Comparison of ENCODE assay signal across 25 cellular contexts in the genomic region with DNA sequence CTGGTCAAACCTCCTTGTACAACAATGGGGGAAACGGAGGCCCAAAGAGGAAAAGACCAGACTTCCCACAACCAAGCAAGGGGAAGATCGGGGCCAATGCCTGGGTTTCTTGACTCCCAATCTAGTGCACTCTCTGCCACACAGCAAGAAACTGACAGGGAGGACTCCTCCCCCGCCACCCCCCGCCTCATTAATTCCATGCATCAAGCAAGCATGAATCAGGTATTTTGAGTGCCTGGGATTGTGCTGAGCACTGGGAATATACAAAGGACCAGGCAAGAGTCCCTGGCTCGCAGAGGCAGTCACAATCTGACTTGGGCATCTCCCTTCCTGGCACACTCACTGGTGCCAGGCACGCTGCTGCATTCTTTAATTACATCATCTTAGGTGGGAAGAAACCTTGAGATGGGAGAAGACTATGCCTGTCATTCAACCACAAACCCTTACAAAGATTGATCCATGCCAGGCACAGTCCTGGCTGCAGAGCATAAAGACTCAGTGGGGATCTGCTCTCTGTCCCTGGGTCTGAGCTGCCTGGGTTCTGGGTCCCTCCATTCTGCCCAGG. TPM values are rescaled to one million over a fixed set of nuclear protein-coding genes. Genes with fewer than 3 reads are reported as not detected.
"Had no signal": no experiment of that assay in that cellular context is flagged by ENCODE, and none has a peak within 500 bp of the region (broad histone marks: within the 10 kb centered on the region; RNA-seq: fewer than 3 reads in every experiment).

No MANE protein-coding gene starts in this region.

- H3K4me3 ChIP-seq: heart left ventricle, left lung, lower lobe of right lung, pancreas, prostate gland, right lobe of liver, smooth muscle cell, suprapubic skin, thoracic aorta, tibial artery, uterus had no signal

- DNase-seq: heart left ventricle; hypothalamus; islet precursor cell; left colon; left lung; lower lobe of right lung; mesendoderm; naive B cell; right lobe of liver; stimulated activated CD4-positive, alpha-beta T cell treated with anti-CD3 and anti-CD28 coated beads, Interleukin-1b, Interleukin-23, amount 100 ng/mL, for 48 hours; stimulated activated CD4-positive, alpha-beta T cell treated with anti-CD3 and anti-CD28 coated beads, Interleukin-2, amount 100 ng/mL, for 48 hours; stimulated activated naive CD4-positive, alpha-beta T cell; tibial artery; trophoblast cell; uterus had no signal

- H3K27me3 ChIP-seq: heart left ventricle, pancreas, right lobe of liver, suprapubic skin, tibial artery, uterus had no signal

- H3K4me3 Mint-ChIP-seq: mesothelial cell of epicardium; naive B cell; natural killer cell treated with Interleukin-12 subunit alpha and Interleukin-12 subunit beta and Interleukin-15 and Interleukin-18, amount 100 ng/mL, for 72 hours; stimulated activated naive CD8-positive, alpha-beta T cell treated with anti-CD3 and anti-CD28 coated beads, Interleukin-15, Interleukin-2, amounts not matched to agents 100 ng/mL and 50 ng/mL, for 24 hours had no signal

- H3K36me3 Mint-ChIP-seq: mesothelial cell of epicardium; naive B cell; natural killer cell treated with Interleukin-12 subunit alpha and Interleukin-12 subunit beta and Interleukin-15 and Interleukin-18, amount 100 ng/mL, for 72 hours had no signal

- H3K9me3 ChIP-seq: heart left ventricle, left lung, lower lobe of right lung, pancreas, prostate gland, right lobe of liver, suprapubic skin, thoracic aorta, tibial artery, uterus had no signal

- H3K27me3 Mint-ChIP-seq: naive B cell; natural killer cell treated with Interleukin-12 subunit alpha and Interleukin-12 subunit beta and Interleukin-15 and Interleukin-18, amount 100 ng/mL, for 72 hours; stimulated activated naive CD8-positive, alpha-beta T cell treated with anti-CD3 and anti-CD28 coated beads, Interleukin-15, Interleukin-2, amounts not matched to agents 100 ng/mL and 50 ng/mL, for 24 hours had no signal

- H3K4me1 ChIP-seq: uterus had no signal

- H3K9me3 Mint-ChIP-seq: mesothelial cell of epicardium; naive B cell; natural killer cell treated with Interleukin-12 subunit alpha and Interleukin-12 subunit beta and Interleukin-15 and Interleukin-18, amount 100 ng/mL, for 72 hours; stimulated activated naive CD8-positive, alpha-beta T cell treated with anti-CD3 and anti-CD28 coated beads, Interleukin-15, Interleukin-2, amounts not matched to agents 100 ng/mL and 50 ng/mL, for 24 hours had no signal

- H3K27ac Mint-ChIP-seq: mesothelial cell of epicardium; natural killer cell treated with Interleukin-12 subunit alpha and Interleukin-12 subunit beta and Interleukin-15 and Interleukin-18, amount 100 ng/mL, for 72 hours; stimulated activated naive CD8-positive, alpha-beta T cell treated with anti-CD3 and anti-CD28 coated beads, Interleukin-15, Interleukin-2, amounts not matched to agents 100 ng/mL and 50 ng/mL, for 24 hours had no signal

- H3K27ac ChIP-seq: heart left ventricle, left lung, lower lobe of right lung, pancreas, prostate gland, right lobe of liver, suprapubic skin, thoracic aorta, tibial artery, uterus had no signal

- H3K36me3 ChIP-seq: heart left ventricle, left lung, lower lobe of right lung, pancreas, prostate gland, right lobe of liver, suprapubic skin, thoracic aorta, tibial artery, uterus had no signal

- H3K4me2 ChIP-seq: smooth muscle cell had no signal

- ATAC-seq: heart left ventricle; left colon; left lung; lower lobe of right lung; natural killer cell treated with Interleukin-12 subunit alpha and Interleukin-12 subunit beta and Interleukin-15 and Interleukin-18, amount 100 ng/mL, for 72 hours; pancreas; right lobe of liver had no signal

RNA-seq across cellular contexts. Expression of a gene that starts 55.4 kb away (rescaled TPM):
- total RNA-seq: liver; lower lobe of right lung; natural killer cell treated with Interleukin-12 subunit alpha and Interleukin-12 subunit beta and Interleukin-15 and Interleukin-18, amount 100 ng/mL, for 72 hours; right lobe of liver; ureter had no signal
